13 cellular contexts compared by ENCODE assay signal in genomic region chr17:78797691-78798585, GRCh38. TPM values are rescaled to one million over a fixed set of nuclear protein-coding genes. Genes with fewer than 3 reads are reported as not detected.
A peak's percentile ranks its signal among the peaks of the same experiment; 100 is the strongest.
DNase-seq lines count a peak whose midpoint lies in the region; ATAC-seq and TF ChIP-seq lines count a peak whose summit lies in the region.
"Had no signal": no experiment of that assay in that cellular context is flagged by ENCODE, and none has a peak within 500 bp of the region (broad histone marks: within the 10 kb centered on the region; RNA-seq: fewer than 3 reads in every experiment).

No MANE protein-coding gene starts in this region.

- dilution Hi-C loops in IMR-90 (cut with HindIII; ENCODE audit: low sequenced_read_pairs, unreplicated experiment), result no loop called here

- peak; percentile 34 for DNase-seq in activated naive CD4-positive, alpha-beta T cell treated with Interleukin-2 at 50 U/mL for 16 hours
- no peak for DNase-seq in activated naive CD4-positive, alpha-beta T cell treated with anti-CD3 and anti-CD28 coated beads, Interleukin-2, amount 50 U/mL, for 16 hours
- DNase-seq in IMR-90 (no peak), sciatic nerve (ENCODE audit: low spot score) (no peak), HuH-7 (ENCODE audit: low spot score) (no peak), HK-2 (ENCODE audit: unreplicated experiment) (no peak)
- DNase-seq in effector memory CD8-positive, alpha-beta T cell, result no peak
- DNase-seq: foreskin keratinocyte; left lung; NCI-H2081 treated with DMSO at 0.1 percent for 48 hours; stimulated activated CD4-positive, alpha-beta T cell treated with anti-CD3 and anti-CD28 coated beads, Interleukin-1b, Interleukin-23, amount 100 ng/mL, for 48 hours had no signal

- no peak overlapping the region for H4K91ac ChIP-seq in IMR-90 (ENCODE audit: insufficient read depth, low read depth, low read length)

- no peak overlapping the region for H3K4me2 ChIP-seq in IMR-90 (ENCODE audit: low read depth, low read length)

- in situ Hi-C loops in IMR-90 (cut with MboI; ENCODE audit: low sequenced_read_pairs), result no loop called here

- no peak overlapping the region for H2AFZ ChIP-seq in IMR-90 (replicated peaks; ENCODE audit: low read length, poor library complexity)

- no peak overlapping the region for H4K8ac ChIP-seq in IMR-90 (ENCODE audit: low read depth in 2 of 2, low read length in 2 of 2)

- H3K9me3 ChIP-seq in IMR-90 (ENCODE audit: control insufficient read depth, insufficient read depth, low read length), result no peaks in the 10 kb centered on the region
- H3K9me3 ChIP-seq: left lung had no signal

- POLR2A ChIA-PET in IMR-90 (lab: Charles Lee; ENCODE audit: unreplicated experiment), result interaction anchor here (0.6 kb wide), 1 partner anchor 13 kb away, joined by 6 read pairs; no protein-coding TSS in a partner anchor

- no TSS peak for BruUV-seq in IMR-90 (replicated peaks; lab: Mats Ljungman, UMichigan)

- no peak overlapping the region for H3K56ac ChIP-seq in IMR-90 (ENCODE audit: extremely low read depth, insufficient read depth, low read length)

- H3K9ac ChIP-seq in IMR-90 (ENCODE audit: low read depth, low read length), result no peak overlapping the region

- H2BK15ac ChIP-seq in IMR-90 (ENCODE audit: low read depth, low read length), result no peak overlapping the region

- peaks cover 17% of the 10 kb centered on the region for H3K9me1 ChIP-seq in IMR-90 (ENCODE audit: insufficient read depth, low read length)

- no peak overlapping the region for H2AK5ac ChIP-seq in IMR-90 (ENCODE audit: low read depth, low read length)

- H3K36me3 Mint-ChIP-seq in effector memory CD8-positive, alpha-beta T cell (ENCODE audit: insufficient read depth), result peaks cover 99% of the 10 kb centered on the region

- H3K9me3 Mint-ChIP-seq in effector memory CD8-positive, alpha-beta T cell, result no peaks in the 10 kb centered on the region
- H3K9me3 Mint-ChIP-seq: type B pancreatic cell had no signal

- H3K4ac ChIP-seq in IMR-90 (ENCODE audit: low read depth, low read length), result no peak overlapping the region

- no peaks in the 10 kb centered on the region for H3K27me3 ChIP-seq in IMR-90 (ENCODE audit: control insufficient read depth, insufficient read depth, low read length)
- H3K27me3 ChIP-seq: foreskin keratinocyte, left lung had no signal

- H4K5ac ChIP-seq in IMR-90 (ENCODE audit: low read depth, low read length), result no peak overlapping the region

- no peak overlapping the region for H3K23ac ChIP-seq in IMR-90 (ENCODE audit: low read depth, low read length)

- H3K79me1 ChIP-seq in IMR-90 (ENCODE audit: low read depth in 1 of 2, low read length in 2 of 2), result peaks cover 12 to 65% of the 10 kb centered on the region in 2 experiments

- H3K4me1 ChIP-seq in IMR-90 (ENCODE audit: control insufficient read depth, insufficient read depth, low read length), result peaks cover 2% of the 10 kb centered on the region; the same call in 1 of the 2 replicates

- TF ChIP-seq RAD21 in IMR-90 (IDR thresholded peaks at IDR 0.05; ENCODE audit: low read length), result no peak

- intact Hi-C loops in IMR-90 (cut with micrococcal nuclease), result no loop called here
- intact Hi-C loops in sciatic nerve (cut with DNase I), result no loop called here

- H2BK5ac ChIP-seq in IMR-90 (ENCODE audit: low read depth, low read length, poor library complexity, severe bottlenecking), result peak overlapping the region; percentile 36

- peaks cover 25% of the 10 kb centered on the region for H4K20me1 ChIP-seq in IMR-90 (ENCODE audit: insufficient read depth, low read length)

- CTCF ChIA-PET in IMR-90 (lab: Yijun Ruan, JAX), result no interaction called here

- ATAC-seq in IMR-90 (ENCODE audit: low read depth), result no peak
- ATAC-seq in effector memory CD8-positive, alpha-beta T cell (replicated peaks), result peak; percentile 20
- ATAC-seq in sciatic nerve, result peak; percentile 4
- no peak for ATAC-seq in HG02840 (IDR thresholded peaks at IDR 0.05; ENCODE audit: low FRiP score, unreplicated experiment)
- ATAC-seq: foreskin keratinocyte had no signal

- no peak overlapping the region for H3K27ac ChIP-seq in IMR-90 (ENCODE audit: insufficient read depth, low read length)
- H3K27ac ChIP-seq: foreskin keratinocyte had no signal

- no peak overlapping the region for H2BK120ac ChIP-seq in IMR-90 (ENCODE audit: low read depth, low read length)

- peak overlapping the region; percentile 70 to 92 for H3K27ac Mint-ChIP-seq in effector memory CD8-positive, alpha-beta T cell

- WGBS in IMR-90 (ENCODE audit: extremely low coverage in 2 of 2, insufficient read length in 1 of 2), 2 experiments, result 88 to 100% methylated on average over 1 to 24 of the region's 28 CpGs

- H3K14ac ChIP-seq in IMR-90 (replicated peaks; ENCODE audit: low read depth, low read length), result no peak overlapping the region

- no peak for TF ChIP-seq CTCF in IMR-90 (conservative IDR thresholded peaks at IDR 0.05; ENCODE audit: low read depth, low read length)

- no peak overlapping the region for H3K4me3 ChIP-seq in IMR-90 (ENCODE audit: insufficient read depth, low read depth, low read length)
- H3K4me3 ChIP-seq: left lung had no signal

- TF ChIP-seq POLR2A in IMR-90 (IDR thresholded peaks at IDR 0.05; ENCODE audit: low read depth, low read length), result no peak

- no peak overlapping the region for H3K18ac ChIP-seq in IMR-90 (ENCODE audit: low read depth, low read length)

- H3K4me3 Mint-ChIP-seq in effector memory CD8-positive, alpha-beta T cell, result peak overlapping the region; percentile 37 to 70
- H3K4me3 Mint-ChIP-seq: type B pancreatic cell had no signal

- peaks cover 68% of the 10 kb centered on the region for H3K36me3 ChIP-seq in IMR-90 (ENCODE audit: control insufficient read depth, insufficient read depth, low read length)

- H3K4me1 Mint-ChIP-seq in effector memory CD8-positive, alpha-beta T cell (ENCODE audit: low read depth in 2 of 2), result peaks cover 49 to 61% of the 10 kb centered on the region in 2 donors

- no peak overlapping the region for H2BK20ac ChIP-seq in IMR-90 (ENCODE audit: low read depth, low read length)

- no peak overlapping the region for H2AK9ac ChIP-seq in IMR-90 (replicated peaks; ENCODE audit: low read depth, low read length, poor library complexity)

- H3K27me3 Mint-ChIP-seq in effector memory CD8-positive, alpha-beta T cell, result no peaks in the 10 kb centered on the region
- H3K27me3 Mint-ChIP-seq: type B pancreatic cell had no signal

TF ChIP-seq in IMR-90, 13 proteins besides CTCF, POLR2A, EP300 and RAD21:
- no peak for TF ChIP-seq CHD1 (IDR thresholded peaks at IDR 0.05; ENCODE audit: low read depth, low read length)
- no peak for TF ChIP-seq MAZ (IDR thresholded peaks at IDR 0.05; ENCODE audit: borderline replicate concordance, low read depth, low read length)
- no peak for TF ChIP-seq CEBPB (IDR thresholded peaks at IDR 0.05; ENCODE audit: low read depth, low read length)
- no peak for TF ChIP-seq RCOR1 (IDR thresholded peaks at IDR 0.05; ENCODE audit: insufficient replicate concordance, low read length)
- no peak for TF ChIP-seq NFE2L2 (IDR thresholded peaks at IDR 0.05; ENCODE audit: low read depth, low read length)
- TF ChIP-seq FOS (IDR thresholded peaks at IDR 0.05; ENCODE audit: low read depth, low read length), result no peak
- no peak for TF ChIP-seq SMC3 (IDR thresholded peaks at IDR 0.05; ENCODE audit: low read depth, low read length)
- no peak for TF ChIP-seq MAFK (IDR thresholded peaks at IDR 0.05; ENCODE audit: low read depth, low read length)
- TF ChIP-seq ELK1 (IDR thresholded peaks at IDR 0.05; ENCODE audit: borderline replicate concordance, low read depth, low read length), result no peak
- TF ChIP-seq, protein P1, sequence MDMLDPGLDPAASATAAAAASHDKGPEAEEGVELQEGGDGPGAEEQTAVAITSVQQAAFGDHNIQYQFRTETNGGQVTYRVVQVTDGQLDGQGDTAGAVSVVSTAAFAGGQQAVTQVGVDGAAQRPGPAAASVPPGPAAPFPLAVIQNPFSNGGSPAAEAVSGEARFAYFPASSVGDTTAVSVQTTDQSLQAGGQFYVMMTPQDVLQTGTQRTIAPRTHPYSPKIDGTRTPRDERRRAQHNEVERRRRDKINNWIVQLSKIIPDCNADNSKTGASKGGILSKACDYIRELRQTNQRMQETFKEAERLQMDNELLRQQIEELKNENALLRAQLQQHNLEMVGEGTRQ (IDR thresholded peaks at IDR 0.05; ENCODE audit: low read depth, low read length), result no peak
- no peak for TF ChIP-seq BHLHE40 (IDR thresholded peaks at IDR 0.05; ENCODE audit: low read depth, low read length)
- no peak for TF ChIP-seq MXI1 (IDR thresholded peaks at IDR 0.05; ENCODE audit: borderline replicate concordance, low read depth, low read length)
- TF ChIP-seq RFX5 (IDR thresholded peaks at IDR 0.05; ENCODE audit: low read depth, low read length), result no peak
TF ChIP-seq in IMR-90: peak in this region for 0.

RNA-seq across cellular contexts. Expression of gene CYTH1, which starts 15.9 kb away (rescaled TPM):
- total RNA-seq in IMR-90 (2012; rRNA removed), result 7.9 and 8.3 TPM in 2 replicates
- 10.1 and 12.4 TPM in 2 replicates for polyA plus RNA-seq in IMR-90 (2012; rRNA removed)
- polyA plus RNA-seq in IMR-90 (2012; cell fraction: cytosol; rRNA removed), result 6.2 and 9.0 TPM in 2 replicates
- polyA plus RNA-seq in IMR-90 (2012; cell fraction: nucleus; rRNA removed; ENCODE audit: low replicate concordance), result 46.8 and 57.8 TPM in 2 replicates
- 75.9 TPM for total RNA-seq in sciatic nerve

RNA-seq across cellular contexts. Expression of gene USP36, which starts 42.7 kb away (rescaled TPM):
- total RNA-seq in IMR-90 (2012; rRNA removed) (28.3 and 30.6 TPM in 2 replicates), sciatic nerve (109 TPM)
- 38.3 and 39.7 TPM in 2 replicates for polyA plus RNA-seq in IMR-90 (2012; rRNA removed)
- 21.7 and 22.5 TPM in 2 replicates for polyA plus RNA-seq in IMR-90 (2012; cell fraction: cytosol; rRNA removed)
- polyA plus RNA-seq in IMR-90 (2012; cell fraction: nucleus; rRNA removed; ENCODE audit: low replicate concordance), result 135 and 196 TPM in 2 replicates

Comparison
In these comparisons a context has a peak if more than half of its experiments do, and no peak if none do; other contexts are left out.
1. ATAC-seq: peak in effector memory CD8-positive, alpha-beta T cell (single experiment) and sciatic nerve (single experiment); none in IMR-90 (single experiment) and HG02840 (single experiment).